8 cellular contexts compared by ENCODE assay signal in the genomic region with DNA sequence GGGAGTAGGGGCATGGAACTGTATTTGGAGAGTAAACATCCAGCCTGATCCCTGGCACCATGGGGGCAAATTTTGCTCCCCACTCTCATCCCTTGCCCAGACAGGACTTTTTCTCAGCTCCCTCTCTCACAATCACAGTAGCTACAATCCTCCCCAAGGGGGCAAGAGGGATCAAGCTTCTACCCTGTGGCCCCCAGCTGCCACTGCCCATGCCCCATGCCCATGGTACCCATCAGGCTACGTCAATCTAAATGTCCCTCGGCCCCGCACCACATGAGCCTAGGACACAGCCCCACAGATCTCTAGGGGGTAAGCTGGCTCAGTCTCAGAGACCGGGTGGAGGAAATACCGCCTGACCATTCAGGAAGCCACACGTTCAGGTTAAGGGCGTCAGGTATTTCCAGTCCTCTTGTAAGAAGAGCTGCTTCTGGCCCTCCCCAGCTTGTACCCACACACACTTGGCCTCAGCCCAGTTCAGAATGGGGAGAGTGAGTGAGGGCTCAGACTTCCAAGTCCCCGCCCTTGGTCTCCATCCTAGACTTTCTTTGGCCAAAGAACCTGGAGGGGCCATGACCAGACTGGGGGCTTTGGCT. TPM values are rescaled to one million over a fixed set of nuclear protein-coding genes. Genes with fewer than 3 reads are reported as not detected.
A peak's percentile ranks its signal among the peaks of the same experiment; 100 is the strongest.
DNase-seq lines count a peak whose midpoint lies in the region; ATAC-seq and TF ChIP-seq lines count a peak whose summit lies in the region.

No MANE protein-coding gene starts in this region.

- H3K4me1 ChIP-seq in HUES48 (ENCODE audit: control insufficient read depth, insufficient read depth, low read length) (peaks cover 25% of the 10 kb centered on the region), colonic mucosa (no peaks in the 10 kb centered on the region)

- no peaks in the 10 kb centered on the region for H3K9me3 ChIP-seq in HUES48 (ENCODE audit: control insufficient read depth, insufficient read depth, low read length)
- H3K9me3 ChIP-seq in colonic mucosa = no peaks in the 10 kb centered on the region

- H3K27me3 Mint-ChIP-seq in natural killer cell (ENCODE audit: low read depth in 2 of 2) = no peaks in the 10 kb centered on the region

- H3K9ac ChIP-seq in HUES48 (ENCODE audit: low read depth, low read length) = no peak overlapping the region
- peak overlapping the region in 1 of 2 donors; percentile 50 for H3K9ac ChIP-seq in colonic mucosa (ENCODE audit: low read depth in 2 of 2, low read length in 2 of 2)

- intact Hi-C loops in natural killer cell (cut with micrococcal nuclease) (no loop called here), colonic mucosa (cut with DNase I) (no loop called here)

- TF ChIP-seq CTCF in BJ (IDR thresholded peaks at IDR 0.05; ENCODE audit: insufficient read depth, low read depth, low read length) = no peak
- TF ChIP-seq CTCF in natural killer cell (IDR thresholded peaks at IDR 0.05) = no peak
- TF ChIP-seq CTCF in colonic mucosa (IDR thresholded peaks at IDR 0.05) = no peak

- no peaks in the 10 kb centered on the region for H3K9me3 Mint-ChIP-seq in natural killer cell

- H3K36me3 Mint-ChIP-seq in natural killer cell = no peaks in the 10 kb centered on the region

- no peaks in the 10 kb centered on the region for H3K27me3 ChIP-seq in BJ (ENCODE audit: control insufficient read depth, insufficient read depth, low read length)
- no peaks in the 10 kb centered on the region for H3K27me3 ChIP-seq in HUES48 (ENCODE audit: control insufficient read depth, insufficient read depth, low read length)
- no peaks in the 10 kb centered on the region for H3K27me3 ChIP-seq in colonic mucosa

- H3K27ac Mint-ChIP-seq in natural killer cell = peak overlapping the region; percentile 72 to 84

- peaks cover 20% of the 10 kb centered on the region for H3K36me3 ChIP-seq in BJ (ENCODE audit: control insufficient read depth, insufficient read depth, low read length)
- peaks cover 34% of the 10 kb centered on the region for H3K36me3 ChIP-seq in HUES48 (ENCODE audit: control insufficient read depth, insufficient read depth, low read length)
- H3K36me3 ChIP-seq in colonic mucosa = no peaks in the 10 kb centered on the region

- DNase-seq in BJ (ENCODE audit: low read depth) (no peak), caudate nucleus (lab: John Stamatoyannopoulos, UW) (peak in 1 of 61 donors; percentile 50), natural killer cell (no peak), colonic mucosa (no peak), A172 (ENCODE audit: low spot score) (no peak)

- CTCF ChIA-PET in BJ (lab: Yijun Ruan, JAX) = interaction anchor here (0.6 to 4.7 kb wide), 9 partner anchors 9 to 49 kb away, joined by 3 to 26 read pairs (median 5); no protein-coding TSS in a partner anchor

- POLR2A ChIA-PET in BJ (lab: Charles Lee) = no interaction called here

- H3K4me3 Mint-ChIP-seq in natural killer cell = peak overlapping the region; percentile 68

- H3K4me3 ChIP-seq in BJ (ENCODE audit: low read depth, low read length) (peak overlapping the region; percentile 75), HUES48 (ENCODE audit: low read depth, low read length) (peak overlapping the region; percentile 81; the same call in 1 of the 2 replicates), colonic mucosa (no peak overlapping the region)

- ATAC-seq in natural killer cell (peak in 1 of 3 donors; percentile 10), GM21515 (IDR thresholded peaks at IDR 0.05; ENCODE audit: unreplicated experiment) (no peak), HG02678 (IDR thresholded peaks at IDR 0.05; ENCODE audit: unreplicated experiment) (no peak)

- H3K27ac ChIP-seq in HUES48 (ENCODE audit: low read depth, low read length) (no peak overlapping the region), caudate nucleus (ENCODE audit: low read depth, low read length) (peak overlapping the region; percentile 87), colonic mucosa (no peak overlapping the region)

- peaks cover 28 to 57% of the 10 kb centered on the region in 2 donors for H3K4me1 Mint-ChIP-seq in natural killer cell

RNA-seq across cellular contexts. Expression of gene CACNB1, which starts 1.8 kb away (rescaled TPM):
- 6.6 and 8.5 TPM in 2 replicates for polyA plus RNA-seq in BJ (2011; rRNA removed)
- polyA minus RNA-seq in BJ (2011; rRNA and poly(A)+ RNA removed) = 6.7 and 14.2 TPM in 2 replicates
- 10 to 100 TPM; 23.7 to 28.5 (median 28.1) TPM for total RNA-seq in natural killer cell
- 1 to 10 TPM; 5.9 to 8.8 TPM for total RNA-seq in colonic mucosa
- 4.0 and 4.5 TPM in 2 replicates for total RNA-seq in A172 (2014; rRNA removed; shearing (Covaris generic))

RNA-seq across cellular contexts. Expression of gene RPL19, which starts 4.4 kb away (rescaled TPM):
- 1,903 and 2,002 TPM in 2 replicates for polyA plus RNA-seq in BJ (2011; rRNA removed)
- polyA minus RNA-seq in BJ (2011; rRNA and poly(A)+ RNA removed) = 352 and 471 TPM in 2 replicates
- total RNA-seq in natural killer cell = 1,000 to 10,000 TPM; 1,182 to 1,484 (median 1,482) TPM
- 1,000 to 10,000 TPM; 1,557 to 1,567 TPM for total RNA-seq in colonic mucosa
- total RNA-seq in A172 (2014; rRNA removed; shearing (Covaris generic)) = 2,332 and 2,918 TPM in 2 replicates

RNA-seq across cellular contexts. Expression of gene ARL5C, which starts 29.7 kb away (rescaled TPM):
- polyA plus RNA-seq in BJ (2011; rRNA removed) = not detected in 2 replicates
- polyA minus RNA-seq in BJ (2011; rRNA and poly(A)+ RNA removed) = 0.05 and 0.10 TPM in 2 replicates
- total RNA-seq in natural killer cell (under 1 TPM in 1 of 3 donors, not detected in 2; 0.33 TPM), colonic mucosa (not detected)
- total RNA-seq in A172 (2014; rRNA removed; shearing (Covaris generic)) = not detected in 2 replicates

RNA-seq across cellular contexts. Expression of gene STAC2, which starts 30.1 kb away (rescaled TPM):
- not detected in 2 replicates for polyA plus RNA-seq in BJ (2011; rRNA removed)
- polyA minus RNA-seq in BJ (2011; rRNA and poly(A)+ RNA removed) = not detected in 2 replicates
- total RNA-seq in natural killer cell (not detected), colonic mucosa (under 1 TPM; 0.11 to 0.15 TPM)
- 0.12 TPM in 1 of 2 replicates, not detected in the other for total RNA-seq in A172 (2014; rRNA removed; shearing (Covaris generic))

RNA-seq across cellular contexts. Expression of gene PLXDC1, which starts 44.2 kb away (rescaled TPM):
- 1.8 and 5.0 TPM in 2 replicates for polyA plus RNA-seq in BJ (2011; rRNA removed)
- 0.90 and 1.7 TPM in 2 replicates for polyA minus RNA-seq in BJ (2011; rRNA and poly(A)+ RNA removed)
- total RNA-seq in natural killer cell (10 to 100 TPM in 2 of 3 donors, 1 to 10 TPM in 1; 5.7 to 53.6 (median 15.9) TPM), colonic mucosa (1 to 10 TPM in 1 of 2 donors, under 1 TPM in 1; 0.54 to 4.4 TPM)
- 0.64 and 2.1 TPM in 2 replicates for total RNA-seq in A172 (2014; rRNA removed; shearing (Covaris generic))
